In the genomic region with DNA sequence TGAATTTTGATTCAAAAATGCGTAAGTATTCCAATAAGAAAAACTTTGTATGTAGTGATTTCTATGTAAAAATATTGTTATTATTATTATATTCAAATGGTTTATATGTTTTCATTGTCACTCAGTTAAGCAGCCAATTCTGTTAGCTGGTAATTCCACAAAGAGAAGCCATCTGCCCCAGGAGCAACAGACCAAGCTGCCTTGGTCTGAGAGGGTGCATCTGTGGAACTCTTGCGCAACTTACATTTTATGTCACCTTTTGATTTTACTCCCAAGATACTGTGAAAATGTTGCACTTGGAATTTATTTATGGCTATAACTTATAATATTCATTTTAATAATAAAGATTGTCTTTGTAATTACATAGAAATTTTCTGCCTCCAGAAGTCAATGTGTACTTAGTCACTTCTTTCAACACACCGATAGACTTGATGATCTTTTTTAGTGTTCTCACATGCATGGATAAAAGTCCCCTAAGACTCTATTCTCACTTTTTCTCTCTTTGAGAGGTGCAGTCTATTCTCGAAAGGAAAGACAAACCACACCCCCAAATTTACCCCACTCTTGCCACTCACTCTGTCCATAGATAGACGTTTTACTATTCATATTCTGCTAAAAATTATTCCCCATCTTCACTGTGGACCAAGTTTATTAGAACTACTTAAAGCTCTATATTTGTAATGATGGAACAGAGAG, we compare ENCODE assay signal across 1 cellular context.
TF ChIP-seq lines count a peak whose summit lies in the region.

No MANE protein-coding gene starts in this region.

TF ChIP-seq in A549, 52 proteins besides CTCF, POLR2A, EP300 and RAD21:
- TF ChIP-seq CEBPB (IDR thresholded peaks at IDR 0.05) (peak; percentile 4 to 10; a peak in 1 of 4 replicates), NPAS2 (CRISPR knock-in tag; IDR thresholded peaks at IDR 0.05; ENCODE audit: borderline replicate concordance) (no peak)
